18 cellular contexts compared by ENCODE assay signal in the genomic region with DNA sequence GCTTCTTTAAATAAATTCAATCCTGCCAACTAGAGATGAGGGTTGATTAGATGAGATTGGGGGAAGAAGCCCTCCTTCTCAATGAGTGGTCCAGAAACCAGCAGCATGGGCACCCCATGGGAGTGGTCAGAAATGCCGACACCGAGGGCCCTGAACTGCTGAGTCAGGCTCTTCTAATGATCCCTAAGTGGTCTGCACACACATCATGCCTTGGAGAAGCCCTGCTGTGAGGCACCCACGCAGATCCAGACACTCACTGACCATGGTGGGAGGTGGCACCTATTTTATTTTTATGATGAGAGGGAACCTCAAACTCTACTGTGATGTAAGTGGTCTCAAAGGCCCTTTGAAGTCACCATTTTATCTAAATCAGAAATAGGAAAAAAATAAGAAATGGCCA.
DNase-seq lines count a peak whose midpoint lies in the region; ATAC-seq and TF ChIP-seq lines count a peak whose summit lies in the region.
"Had no signal": no experiment of that assay in that cellular context is flagged by ENCODE, and none has a peak within 500 bp of the region (broad histone marks: within the 10 kb centered on the region; RNA-seq: fewer than 3 reads in every experiment).

No MANE protein-coding gene starts in this region.

- peaks cover 28% of the 10 kb centered on the region for H3K4me1 Mint-ChIP-seq in type B pancreatic cell (ENCODE audit: unreplicated experiment)
- H3K4me1 Mint-ChIP-seq: activated CD4-positive, alpha-beta T cell treated with anti-CD3 and anti-CD28 coated beads, Interleukin-2, amount 10 ng/mL, durations not matched to agents 24 days and 14 days had no signal

- DNase-seq in DMS79 treated with DMSO at 0.1 percent for 48 hours (lab: John Stamatoyannopoulos, UW), result peak; percentile 17
- no peak for DNase-seq in DMS79 (lab: John Stamatoyannopoulos, UW)
- DNase-seq in body of pancreas, result peak in 2 of 4 donors; percentile 41 to 44
- DNase-seq in mesenchymal stem cell, result no peak
- no peak for DNase-seq in type B pancreatic cell (ENCODE audit: extremely low spot score, unreplicated experiment)
- no peak for DNase-seq in activated CD4-positive, CD25-positive, alpha-beta regulatory T cell (lab: John Stamatoyannopoulos, UW)
- DNase-seq in MG63, result no peak
- no peak for DNase-seq in foreskin melanocyte
- DNase-seq: activated CD4-positive, alpha-beta T cell treated with anti-CD3 and anti-CD28 coated beads, Interleukin-2, amount 10 ng/mL, durations not matched to agents 24 days and 14 days; activated naive CD8-positive, alpha-beta T cell treated with anti-CD3 and anti-CD28 coated beads, Interleukin-2, amount 50 U/mL, for 24 hours; activated T-cell treated with anti-CD3 and anti-CD28 coated beads, Interleukin-2, amount 50 U/mL, for 48 hours; esophagus squamous epithelium; H7; midbrain; NCI-H526 treated with DMSO at 0.1 percent for 48 hours had no signal

- no peaks in the 10 kb centered on the region for H3K79me1 ChIP-seq in mesenchymal stem cell (replicated peaks; ENCODE audit: low read length, poor library complexity, severe bottlenecking)

- H3K4me2 ChIP-seq in mesenchymal stem cell (ENCODE audit: low read length, poor library complexity, severe bottlenecking), result peak overlapping the region; percentile 46
- H3K4me2 ChIP-seq: KMS-11 had no signal

- H3K36me3 ChIP-seq in body of pancreas (replicated peaks in 1 of 2; ENCODE audit: insufficient read depth in 1 of 2, low read depth in 2 of 2) (no peaks in the 10 kb centered on the region), mesenchymal stem cell (ENCODE audit: control insufficient read depth in 1 of 2, insufficient read depth in 2 of 2, low read depth in 1 of 2, low read length in 2 of 2) (no peaks in the 10 kb centered on the region), MG63 (no peaks in the 10 kb centered on the region)
- H3K36me3 ChIP-seq: esophagus squamous epithelium had no signal

- H3K18ac ChIP-seq in mesenchymal stem cell (ENCODE audit: low read depth in 1 of 2, low read length in 2 of 2), result no peak overlapping the region

- no peaks in the 10 kb centered on the region for H3K36me3 Mint-ChIP-seq in type B pancreatic cell

- H3K4ac ChIP-seq in mesenchymal stem cell (ENCODE audit: low read depth in 1 of 2, low read length in 2 of 2), result no peak overlapping the region

- no peak overlapping the region for H2BK15ac ChIP-seq in mesenchymal stem cell (ENCODE audit: low read depth, poor library complexity, severe bottlenecking)

- no peak overlapping the region for H4K8ac ChIP-seq in mesenchymal stem cell (ENCODE audit: low read length)

- no peaks in the 10 kb centered on the region for H3K27me3 Mint-ChIP-seq in type B pancreatic cell
- H3K27me3 Mint-ChIP-seq: activated CD4-positive, alpha-beta T cell treated with anti-CD3 and anti-CD28 coated beads, Interleukin-2, amount 10 ng/mL, durations not matched to agents 24 days and 14 days; activated naive CD8-positive, alpha-beta T cell treated with anti-CD3 and anti-CD28 coated beads, Interleukin-2, amount 50 U/mL, for 24 hours had no signal

- peak overlapping the region; percentile 55 for H3K27ac Mint-ChIP-seq in type B pancreatic cell
- H3K27ac Mint-ChIP-seq: activated CD4-positive, alpha-beta T cell treated with anti-CD3 and anti-CD28 coated beads, Interleukin-2, amount 10 ng/mL, durations not matched to agents 24 days and 14 days; activated naive CD8-positive, alpha-beta T cell treated with anti-CD3 and anti-CD28 coated beads, Interleukin-2, amount 50 U/mL, for 24 hours; T-helper 1 cell treated with Interleukin-12 subunit alpha and Interleukin-12 subunit beta and Interleukin-4 antibody, amounts not matched to agents 30 μg/mL and 1 μg/mL, for 36 hours had no signal

- H3K23ac ChIP-seq in mesenchymal stem cell (ENCODE audit: low read length in 2 of 2), result no peak overlapping the region

- no peak for ATAC-seq in body of pancreas
- ATAC-seq: activated naive CD8-positive, alpha-beta T cell treated with anti-CD3 and anti-CD28 coated beads, Interleukin-2, amount 50 U/mL, for 24 hours had no signal

- no peak overlapping the region for H4K91ac ChIP-seq in mesenchymal stem cell (ENCODE audit: low read length)

- H3K4me3 Mint-ChIP-seq in type B pancreatic cell, result peak overlapping the region; percentile 41
- H3K4me3 Mint-ChIP-seq: activated CD4-positive, alpha-beta T cell treated with anti-CD3 and anti-CD28 coated beads, Interleukin-2, amount 10 ng/mL, durations not matched to agents 24 days and 14 days; activated naive CD8-positive, alpha-beta T cell treated with anti-CD3 and anti-CD28 coated beads, Interleukin-2, amount 50 U/mL, for 24 hours; T-helper 1 cell treated with Interleukin-12 subunit alpha and Interleukin-12 subunit beta and Interleukin-4 antibody, amounts not matched to agents 30 μg/mL and 1 μg/mL, for 36 hours had no signal

- WGBS in body of pancreas, 2 donors, result 26 to 29% methylated on average over 3 of the region's 3 CpGs
- 62% methylated on average over 3 of the region's 3 CpGs for WGBS in mesenchymal stem cell

- H2AK5ac ChIP-seq in mesenchymal stem cell (ENCODE audit: low read length, severe bottlenecking), result peak overlapping the region; percentile 22

- no peak for TF ChIP-seq CTCF in body of pancreas (IDR thresholded peaks at IDR 0.05)
- TF ChIP-seq CTCF in type B pancreatic cell (conservative IDR thresholded peaks at IDR 0.05), result no peak

- H2BK5ac ChIP-seq in mesenchymal stem cell (ENCODE audit: low read depth, low read length, poor library complexity, severe bottlenecking), result no peak overlapping the region

- H2AFZ ChIP-seq in mesenchymal stem cell (ENCODE audit: low read depth, low read length), result no peak overlapping the region

- peaks cover 7% of the 10 kb centered on the region for H3K9me3 Mint-ChIP-seq in type B pancreatic cell
- H3K9me3 Mint-ChIP-seq: activated CD4-positive, alpha-beta T cell treated with anti-CD3 and anti-CD28 coated beads, Interleukin-2, amount 10 ng/mL, durations not matched to agents 24 days and 14 days; activated naive CD8-positive, alpha-beta T cell treated with anti-CD3 and anti-CD28 coated beads, Interleukin-2, amount 50 U/mL, for 24 hours; T-helper 1 cell treated with Interleukin-12 subunit alpha and Interleukin-12 subunit beta and Interleukin-4 antibody, amounts not matched to agents 30 μg/mL and 1 μg/mL, for 36 hours had no signal

- TF ChIP-seq POLR2A in body of pancreas (IDR thresholded peaks at IDR 0.05), result no peak

- H3K14ac ChIP-seq in mesenchymal stem cell (ENCODE audit: low read length in 2 of 2), result no peak overlapping the region

- peak overlapping the region; percentile 92 to 96 (median 94) for H3K27ac ChIP-seq in body of pancreas
- peak overlapping the region; percentile 93 for H3K27ac ChIP-seq in mesenchymal stem cell (ENCODE audit: low read length, poor library complexity, severe bottlenecking)
- H3K27ac ChIP-seq: 22Rv1, KMS-11 had no signal

- no peaks in the 10 kb centered on the region for H3K27me3 ChIP-seq in body of pancreas
- H3K27me3 ChIP-seq in mesenchymal stem cell (ENCODE audit: control insufficient read depth in 1 of 2, insufficient read depth in 1 of 2, low read length in 2 of 2), result no peaks in the 10 kb centered on the region
- no peaks in the 10 kb centered on the region for H3K27me3 ChIP-seq in MG63
- H3K27me3 ChIP-seq: esophagus squamous epithelium had no signal

- intact Hi-C loops in body of pancreas (cut with DNase I), result no loop called here

- no peak overlapping the region for H3K4me3 ChIP-seq in body of pancreas
- no peak overlapping the region for H3K4me3 ChIP-seq in mesenchymal stem cell (ENCODE audit: insufficient read depth in 1 of 2, low read depth in 1 of 2, low read length in 2 of 2)
- H3K4me3 ChIP-seq in MG63, result no peak overlapping the region
- H3K4me3 ChIP-seq: esophagus squamous epithelium had no signal

- H3K4me1 ChIP-seq in body of pancreas (peaks cover 39% of the 10 kb centered on the region), mesenchymal stem cell (ENCODE audit: control insufficient read depth, insufficient read depth, low read depth, low read length) (peaks cover 18% of the 10 kb centered on the region)

- no peak overlapping the region for H2BK12ac ChIP-seq in mesenchymal stem cell (ENCODE audit: low read length in 2 of 2)

- H3K9me3 ChIP-seq in body of pancreas (no peaks in the 10 kb centered on the region), mesenchymal stem cell (ENCODE audit: control insufficient read depth, low read length) (peaks cover 3% of the 10 kb centered on the region), MG63 (peaks cover 3% of the 10 kb centered on the region; the same call in 1 of the 2 replicates)
- H3K9me3 ChIP-seq: esophagus squamous epithelium had no signal

- H2BK120ac ChIP-seq in mesenchymal stem cell (ENCODE audit: low read depth, low read length), result no peak overlapping the region

- H3K9ac ChIP-seq in mesenchymal stem cell (ENCODE audit: low read length), result no peak overlapping the region
- H3K9ac ChIP-seq: KMS-11 had no signal
